In the genomic region with DNA sequence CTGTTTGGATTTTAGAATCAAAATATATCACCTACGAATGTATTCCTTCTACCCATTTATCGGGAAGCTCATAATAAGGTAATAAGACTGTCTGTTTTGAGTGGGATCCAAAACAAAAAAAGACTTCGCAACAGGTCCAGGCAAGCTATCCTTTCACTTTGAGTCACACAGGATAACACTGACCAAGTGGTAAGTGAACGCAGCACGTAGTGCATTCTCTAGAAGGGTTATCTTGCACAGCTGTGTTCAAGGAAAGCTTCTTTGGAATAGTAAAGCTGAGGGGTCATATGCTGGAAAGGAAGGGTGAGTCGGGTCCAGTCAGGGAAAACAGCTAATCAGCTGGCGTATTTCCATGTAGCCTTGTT, we compare ENCODE assay signal across 9 cellular contexts. TPM values are rescaled to one million over a fixed set of nuclear protein-coding genes. Genes with fewer than 3 reads are reported as not detected.
DNase-seq lines count a peak whose midpoint lies in the region; ATAC-seq and TF ChIP-seq lines count a peak whose summit lies in the region.
"Had no signal": no experiment of that assay in that cellular context is flagged by ENCODE, and none has a peak within 500 bp of the region (broad histone marks: within the 10 kb centered on the region; RNA-seq: fewer than 3 reads in every experiment).

No MANE protein-coding gene starts in this region.

- H3K9ac ChIP-seq in mucosa of stomach (ENCODE audit: low read length) = peak overlapping the region; percentile 47

- peaks cover 15% of the 10 kb centered on the region for H3K4me1 ChIP-seq in mucosa of stomach (ENCODE audit: control insufficient read depth, insufficient read depth, low read length)

- H3K36me3 ChIP-seq in mucosa of stomach (ENCODE audit: control insufficient read depth, insufficient read depth, low read length) = no peaks in the 10 kb centered on the region

- H3K9me3 ChIP-seq in CD4-positive, alpha-beta T cell (ENCODE audit: control insufficient read depth, low read length) = no peaks in the 10 kb centered on the region
- H3K9me3 ChIP-seq in mucosa of stomach (ENCODE audit: control insufficient read depth, low read length) = no peaks in the 10 kb centered on the region

- H3K27ac ChIP-seq in CD4-positive, alpha-beta T cell (ENCODE audit: low read depth, low read length) = no peak overlapping the region

- ATAC-seq in CD4-positive, alpha-beta T cell (ENCODE audit: poor library complexity) = no peak
- ATAC-seq in HG02852 (IDR thresholded peaks at IDR 0.05; ENCODE audit: unreplicated experiment) = peak; percentile 59
- ATAC-seq in GM21723 (IDR thresholded peaks at IDR 0.05; ENCODE audit: unreplicated experiment) = no peak
- no peak for ATAC-seq in GM19455 (IDR thresholded peaks at IDR 0.05; ENCODE audit: unreplicated experiment)

- peaks cover 66% of the 10 kb centered on the region for H3K27me3 Mint-ChIP-seq in CD4-positive, alpha-beta T cell

- H3K27ac Mint-ChIP-seq in CD4-positive, alpha-beta T cell = no peak overlapping the region

- POLR2A ChIA-PET in CD4-positive, alpha-beta T cell (lab: Charles Lee) = interaction anchor here (0.6 to 1.8 kb wide), 2 partner anchors 29 to 44 kb away, joined by 4 to 6 read pairs; a partner anchor contains a TSS

- CTCF ChIA-PET in CD4-positive, alpha-beta T cell (lab: Charles Lee) = interaction anchor here (1.0 to 1.1 kb wide), 2 partner anchors 44 to 48 kb away, joined by 3 to 4 read pairs; a partner anchor contains a TSS

- intact Hi-C loops in CD4-positive, alpha-beta T cell (cut with DNase I, micrococcal nuclease) = no loop called here

- H3K4me3 ChIP-seq in cardiac fibroblast (replicated peaks in 1 of 2; ENCODE audit: low read depth in 2 of 2, low read length in 2 of 2) (peak overlapping the region; percentile 42 to 48), mucosa of stomach (ENCODE audit: low read length) (no peak overlapping the region)

- TF ChIP-seq CTCF in CD4-positive, alpha-beta T cell (IDR thresholded peaks at IDR 0.05) = no peak
- TF ChIP-seq CTCF in cardiac fibroblast (IDR thresholded peaks at IDR 0.05; ENCODE audit: low read depth, low read length) = no peak

- H3K27me3 ChIP-seq in CD4-positive, alpha-beta T cell (ENCODE audit: control insufficient read depth, insufficient read depth, low read length) = peaks cover 42% of the 10 kb centered on the region
- peaks cover 24% of the 10 kb centered on the region for H3K27me3 ChIP-seq in mucosa of stomach (ENCODE audit: control insufficient read depth, insufficient read depth, low read length)

- H3K9me3 Mint-ChIP-seq in CD4-positive, alpha-beta T cell = no peaks in the 10 kb centered on the region

- peak overlapping the region; percentile 70 for H3K4me3 Mint-ChIP-seq in CD4-positive, alpha-beta T cell

- H3K4me1 Mint-ChIP-seq in CD4-positive, alpha-beta T cell (ENCODE audit: low read depth) = peaks cover 25% of the 10 kb centered on the region

- H3K36me3 Mint-ChIP-seq in CD4-positive, alpha-beta T cell (ENCODE audit: low read depth) = no peaks in the 10 kb centered on the region

- DNase-seq in CD4-positive, alpha-beta T cell = no peak
- DNase-seq in cardiac fibroblast (ENCODE audit: low read depth in 2 of 2) (peak; percentile 46 to 59), NCI-H1930 (lab: John Stamatoyannopoulos, UW) (no peak), 8988T (no peak)
- DNase-seq: NCI-H1048 had no signal

RNA-seq across cellular contexts. Expression of a gene that starts 22.3 kb away (rescaled TPM):
- total RNA-seq in CD4-positive, alpha-beta T cell = 1 to 10 TPM in 1 of 2 experiments, under 1 TPM in 1; 0.84 to 1.4 TPM

RNA-seq across cellular contexts. Expression of a gene that starts 34.7 kb away (rescaled TPM):
- total RNA-seq in CD4-positive, alpha-beta T cell = under 1 TPM in 1 of 2 experiments, not detected in 1; 0.28 TPM

RNA-seq across cellular contexts. Expression of a gene that starts 43.7 kb away (rescaled TPM):
- total RNA-seq in CD4-positive, alpha-beta T cell = under 1 TPM in 1 of 2 experiments, not detected in 1; 0.16 TPM

RNA-seq across cellular contexts. Expression of a gene that starts 43.9 kb away (rescaled TPM):
- 1 to 10 TPM; 4.5 to 5.6 TPM for total RNA-seq in CD4-positive, alpha-beta T cell

RNA-seq across cellular contexts. Expression of a gene that starts 44.7 kb away (rescaled TPM):
- under 1 TPM; 0.38 to 0.64 TPM for total RNA-seq in CD4-positive, alpha-beta T cell

Comparison
In these comparisons a context has a peak if more than half of its experiments do, and no peak if none do; other contexts are left out.
1. DNase-seq: peak in cardiac fibroblast (2 of 2); none in CD4-positive, alpha-beta T cell (0 of 10), NCI-H1930 (0 of 2) and 8988T (single experiment).